2 cellular contexts compared by ENCODE assay signal in the genomic region with DNA sequence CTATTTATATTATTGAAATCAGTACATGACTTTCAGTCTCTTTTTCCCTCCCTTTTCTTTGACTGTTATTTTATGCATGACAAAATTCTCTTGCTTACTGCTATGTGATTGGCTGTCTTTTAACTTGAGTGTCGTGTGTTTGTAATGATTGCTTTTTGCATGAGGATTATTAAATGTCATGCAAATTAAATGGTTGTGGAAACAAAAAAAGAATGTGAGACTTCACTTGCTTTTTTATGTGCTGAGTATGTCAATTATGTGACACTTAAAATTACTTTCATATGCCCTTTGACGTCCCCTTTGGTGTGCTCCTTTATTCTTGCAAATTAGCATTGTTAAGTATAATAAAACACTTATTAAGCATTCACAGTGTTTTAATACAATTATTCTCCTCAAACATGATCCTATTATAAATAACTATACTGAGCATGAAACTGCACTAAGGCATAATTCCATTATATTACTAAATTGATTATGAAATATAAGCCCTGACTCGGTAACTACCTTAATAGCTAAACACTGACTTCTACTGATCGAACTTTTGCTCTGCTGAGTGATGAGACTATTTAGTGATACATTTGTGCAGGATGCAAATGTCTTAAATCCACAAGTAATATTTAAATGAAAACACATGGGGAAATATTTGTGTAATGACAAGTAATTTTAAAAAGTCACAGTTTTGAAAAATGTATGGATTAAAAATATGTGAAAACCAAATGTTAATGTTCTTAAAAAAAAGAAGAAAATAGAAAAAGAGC.
TF ChIP-seq lines count a peak whose summit lies in the region.

No MANE protein-coding gene starts in this region.

TF ChIP-seq in H1, 55 proteins besides CTCF, POLR2A, EP300 and RAD21:
- TF ChIP-seq JUN (IDR thresholded peaks at IDR 0.05; ENCODE audit: low read depth, low read length) (no peak), POU5F1 (IDR thresholded peaks at IDR 0.05; ENCODE audit: low read depth, low read length) (no peak), PHF8 (conservative IDR thresholded peaks at IDR 0.05; ENCODE audit: low read depth, low read length) (no peak), GTF2F1 (IDR thresholded peaks at IDR 0.05; ENCODE audit: borderline replicate concordance, low read depth, low read length) (no peak), SP2 (IDR thresholded peaks at IDR 0.05; ENCODE audit: low read length) (no peak), NRF1 (IDR thresholded peaks at IDR 0.05; ENCODE audit: low read depth, low read length) (no peak), SAP30 (IDR thresholded peaks at IDR 0.05; ENCODE audit: insufficient read depth, insufficient replicate concordance, low read length) (no peak), SP4 (IDR thresholded peaks at IDR 0.05; ENCODE audit: low read length) (no peak), SRF (IDR thresholded peaks at IDR 0.05; ENCODE audit: low read depth, low read length) (no peak)
- TF ChIP-seq, protein P1, sequence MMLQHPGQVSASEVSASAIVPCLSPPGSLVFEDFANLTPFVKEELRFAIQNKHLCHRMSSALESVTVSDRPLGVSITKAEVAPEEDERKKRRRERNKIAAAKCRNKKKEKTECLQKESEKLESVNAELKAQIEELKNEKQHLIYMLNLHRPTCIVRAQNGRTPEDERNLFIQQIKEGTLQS (IDR thresholded peaks at IDR 0.05; ENCODE audit: insufficient read depth, low read depth, low read length): no peak
- TF ChIP-seq, protein P2, sequence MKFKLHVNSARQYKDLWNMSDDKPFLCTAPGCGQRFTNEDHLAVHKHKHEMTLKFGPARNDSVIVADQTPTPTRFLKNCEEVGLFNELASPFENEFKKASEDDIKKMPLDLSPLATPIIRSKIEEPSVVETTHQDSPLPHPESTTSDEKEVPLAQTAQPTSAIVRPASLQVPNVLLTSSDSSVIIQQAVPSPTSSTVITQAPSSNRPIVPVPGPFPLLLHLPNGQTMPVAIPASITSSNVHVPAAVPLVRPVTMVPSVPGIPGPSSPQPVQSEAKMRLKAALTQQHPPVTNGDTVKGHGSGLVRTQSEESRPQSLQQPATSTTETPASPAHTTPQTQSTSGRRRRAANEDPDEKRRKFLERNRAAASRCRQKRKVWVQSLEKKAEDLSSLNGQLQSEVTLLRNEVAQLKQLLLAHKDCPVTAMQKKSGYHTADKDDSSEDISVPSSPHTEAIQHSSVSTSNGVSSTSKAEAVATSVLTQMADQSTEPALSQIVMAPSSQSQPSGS (IDR thresholded peaks at IDR 0.05; ENCODE audit: low read length): no peak
- TF ChIP-seq, protein P3, sequence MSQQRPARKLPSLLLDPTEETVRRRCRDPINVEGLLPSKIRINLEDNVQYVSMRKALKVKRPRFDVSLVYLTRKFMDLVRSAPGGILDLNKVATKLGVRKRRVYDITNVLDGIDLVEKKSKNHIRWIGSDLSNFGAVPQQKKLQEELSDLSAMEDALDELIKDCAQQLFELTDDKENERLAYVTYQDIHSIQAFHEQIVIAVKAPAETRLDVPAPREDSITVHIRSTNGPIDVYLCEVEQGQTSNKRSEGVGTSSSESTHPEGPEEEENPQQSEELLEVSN (IDR thresholded peaks at IDR 0.05): no peak
TF ChIP-seq in H1: peak in this region for 0.

TF ChIP-seq in neural cell, 6 proteins besides CTCF, POLR2A, EP300 and RAD21 (continued from another document):
- no peak for TF ChIP-seq POLR2AphosphoS5 (IDR thresholded peaks at IDR 0.05)
- TF ChIP-seq, protein P4, sequence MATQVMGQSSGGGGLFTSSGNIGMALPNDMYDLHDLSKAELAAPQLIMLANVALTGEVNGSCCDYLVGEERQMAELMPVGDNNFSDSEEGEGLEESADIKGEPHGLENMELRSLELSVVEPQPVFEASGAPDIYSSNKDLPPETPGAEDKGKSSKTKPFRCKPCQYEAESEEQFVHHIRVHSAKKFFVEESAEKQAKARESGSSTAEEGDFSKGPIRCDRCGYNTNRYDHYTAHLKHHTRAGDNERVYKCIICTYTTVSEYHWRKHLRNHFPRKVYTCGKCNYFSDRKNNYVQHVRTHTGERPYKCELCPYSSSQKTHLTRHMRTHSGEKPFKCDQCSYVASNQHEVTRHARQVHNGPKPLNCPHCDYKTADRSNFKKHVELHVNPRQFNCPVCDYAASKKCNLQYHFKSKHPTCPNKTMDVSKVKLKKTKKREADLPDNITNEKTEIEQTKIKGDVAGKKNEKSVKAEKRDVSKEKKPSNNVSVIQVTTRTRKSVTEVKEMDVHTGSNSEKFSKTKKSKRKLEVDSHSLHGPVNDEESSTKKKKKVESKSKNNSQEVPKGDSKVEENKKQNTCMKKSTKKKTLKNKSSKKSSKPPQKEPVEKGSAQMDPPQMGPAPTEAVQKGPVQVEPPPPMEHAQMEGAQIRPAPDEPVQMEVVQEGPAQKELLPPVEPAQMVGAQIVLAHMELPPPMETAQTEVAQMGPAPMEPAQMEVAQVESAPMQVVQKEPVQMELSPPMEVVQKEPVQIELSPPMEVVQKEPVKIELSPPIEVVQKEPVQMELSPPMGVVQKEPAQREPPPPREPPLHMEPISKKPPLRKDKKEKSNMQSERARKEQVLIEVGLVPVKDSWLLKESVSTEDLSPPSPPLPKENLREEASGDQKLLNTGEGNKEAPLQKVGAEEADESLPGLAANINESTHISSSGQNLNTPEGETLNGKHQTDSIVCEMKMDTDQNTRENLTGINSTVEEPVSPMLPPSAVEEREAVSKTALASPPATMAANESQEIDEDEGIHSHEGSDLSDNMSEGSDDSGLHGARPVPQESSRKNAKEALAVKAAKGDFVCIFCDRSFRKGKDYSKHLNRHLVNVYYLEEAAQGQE (IDR thresholded peaks at IDR 0.05; ENCODE audit: borderline replicate concordance): no peak
